ENCODE assay signal across 1 cellular context in genomic region chr7:319267-319661, GRCh38.
A peak's percentile ranks its signal among the peaks of the same experiment; 100 is the strongest.
TF ChIP-seq lines count a peak whose summit lies in the region.

No MANE protein-coding gene starts in this region.

TF ChIP-seq in HepG2, 621 proteins besides CTCF, POLR2A, EP300 and RAD21 (continued from another document):
- TF ChIP-seq PRDM10 (CRISPR knock-in tag; IDR thresholded peaks at IDR 0.05; ENCODE audit: low read depth): no peak
- no peak for TF ChIP-seq ZNF510 (CRISPR knock-in tag; IDR thresholded peaks at IDR 0.05; ENCODE audit: low read depth)
- TF ChIP-seq NR2F6 (IDR thresholded peaks at IDR 0.05): no peak
- no peak for TF ChIP-seq NR2F6 (CRISPR knock-in tag; IDR thresholded peaks at IDR 0.05)
- TF ChIP-seq ZNF772 (CRISPR knock-in tag; IDR thresholded peaks at IDR 0.05): no peak
- no peak for TF ChIP-seq ARNT (IDR thresholded peaks at IDR 0.05)
- TF ChIP-seq NRL (CRISPR knock-in tag; IDR thresholded peaks at IDR 0.05; ENCODE audit: borderline replicate concordance): peak; percentile 62
- TF ChIP-seq ZKSCAN1 (IDR thresholded peaks at IDR 0.05; ENCODE audit: low read length): no peak
- TF ChIP-seq MYC (CRISPR knock-in tag; IDR thresholded peaks at IDR 0.05; ENCODE audit: borderline replicate concordance): no peak
- no peak for TF ChIP-seq NPAS2 (CRISPR knock-in tag; IDR thresholded peaks at IDR 0.05; ENCODE audit: borderline replicate concordance)
- TF ChIP-seq MYPOP (CRISPR knock-in tag; IDR thresholded peaks at IDR 0.05): no peak
- no peak for TF ChIP-seq ZMYM4 (CRISPR knock-in tag; IDR thresholded peaks at IDR 0.05)
- no peak for TF ChIP-seq ZNF274 (CRISPR knock-in tag; IDR thresholded peaks at IDR 0.05)
- no peak for TF ChIP-seq TRAFD1 (CRISPR knock-in tag; IDR thresholded peaks at IDR 0.05; ENCODE audit: borderline replicate concordance)
- TF ChIP-seq HNF1B (CRISPR knock-in tag; IDR thresholded peaks at IDR 0.05): peak; percentile 43; the same call in 1 of the 2 replicates
- TF ChIP-seq ZSCAN29 (CRISPR knock-in tag; conservative IDR thresholded peaks at IDR 0.05): no peak
- TF ChIP-seq HOMEZ (CRISPR knock-in tag; IDR thresholded peaks at IDR 0.05; ENCODE audit: low read depth): no peak
